Comparison of ENCODE assay signal across 28 cellular contexts in genomic region chr2:204575463-204575862, GRCh38.
"Had no signal": no experiment of that assay in that cellular context is flagged by ENCODE, and none has a peak within 500 bp of the region (broad histone marks: within the 10 kb centered on the region; RNA-seq: fewer than 3 reads in every experiment).

No MANE protein-coding gene starts in this region.

- H3K27ac Mint-ChIP-seq: naive thymus-derived CD8-positive, alpha-beta T cell; progenitor cell of endocrine pancreas; stimulated activated naive B cell treated with anti-CD40 and anti-IgM and Interleukin-4, amounts not matched to agents 10 μg/mL and 1 μg/mL and 100 μg/mL, for 72 hours had no signal

- H3K4me2 ChIP-seq: hepatocyte, smooth muscle cell had no signal

- H3K36me3 Mint-ChIP-seq: naive thymus-derived CD8-positive, alpha-beta T cell; stimulated activated naive B cell treated with anti-CD40 and anti-IgM and Interleukin-4, amounts not matched to agents 10 μg/mL and 1 μg/mL and 100 μg/mL, for 72 hours had no signal

- H3K4me1 ChIP-seq: left lung, lower lobe of right lung, thyroid gland, vagina had no signal

- H3K27ac ChIP-seq: hepatocyte, left lung, lower lobe of right lung, neutrophil, ovary, right atrium auricular region, right lobe of liver, stomach, testis, thyroid gland, transverse colon, upper lobe of left lung, vagina had no signal

- H3K36me3 ChIP-seq: left lung, lower lobe of right lung, neutrophil, ovary, right atrium auricular region, right lobe of liver, stomach, thyroid gland, transverse colon, upper lobe of left lung, vagina had no signal

- H2AFZ ChIP-seq: hepatocyte had no signal

- H3K4me3 ChIP-seq: hepatocyte, left lung, lower lobe of right lung, ovary, right atrium auricular region, right lobe of liver, smooth muscle cell, stomach, testis, thyroid gland, transverse colon, upper lobe of left lung, vagina had no signal

- H3K4me1 Mint-ChIP-seq: nephron; stimulated activated naive B cell treated with anti-CD40 and anti-IgM and Interleukin-4, amounts not matched to agents 10 μg/mL and 1 μg/mL and 100 μg/mL, for 72 hours had no signal

- H3K4me3 Mint-ChIP-seq: naive thymus-derived CD8-positive, alpha-beta T cell; neural crest cell; stimulated activated naive B cell treated with anti-CD40 and anti-IgM and Interleukin-4, amounts not matched to agents 10 μg/mL and 1 μg/mL and 100 μg/mL, for 72 hours had no signal

- DNase-seq: islet precursor cell; kidney glomerular epithelial cell; left cardiac atrium; left lung; lower lobe of right lung; mammary epithelial cell; mesenchymal stem cell; naive thymus-derived CD8-positive, alpha-beta T cell; occipital lobe; ovary; right lobe of liver; stimulated activated CD4-positive, alpha-beta T cell treated with anti-CD3 and anti-CD28 coated beads, Interleukin-2, amount 100 ng/mL, for 24 hours; stimulated activated CD4-positive, alpha-beta T cell treated with anti-CD3 and anti-CD28 coated beads, Interleukin-4, amount 100 ng/mL, for 1 hour; stimulated activated naive B cell treated with anti-CD40 and anti-IgM and Interleukin-4, amounts not matched to agents 10 μg/mL and 1 μg/mL and 100 μg/mL, for 72 hours; stimulated activated naive CD8-positive, alpha-beta T cell treated with anti-CD3 and anti-CD28 coated beads, Interleukin-15, Interleukin-2, amounts not matched to agents 100 U/mL and 50 U/mL, for 24 hours; stomach; testis; thyroid gland; transverse colon; upper lobe of left lung had no signal

- H3K27me3 ChIP-seq: hepatocyte, left lung, neutrophil, ovary, right atrium auricular region, right lobe of liver, stomach, testis, thyroid gland, transverse colon, upper lobe of left lung, vagina had no signal

- H3K9me3 ChIP-seq: left lung, lower lobe of right lung, neutrophil, ovary, right atrium auricular region, right lobe of liver, stomach, testis, thyroid gland, transverse colon, upper lobe of left lung, vagina had no signal

- H3K9me3 Mint-ChIP-seq: nephron had no signal

- ATAC-seq: left cardiac atrium; left lung; lower lobe of right lung; naive thymus-derived CD8-positive, alpha-beta T cell; right lobe of liver; stimulated activated naive B cell treated with anti-CD40 and anti-IgM and Interleukin-4, amounts not matched to agents 10 μg/mL and 1 μg/mL and 100 μg/mL, for 72 hours; stimulated activated naive CD8-positive, alpha-beta T cell treated with anti-CD3 and anti-CD28 coated beads, Interleukin-15, Interleukin-2, amounts not matched to agents 100 U/mL and 50 U/mL, for 24 hours had no signal

- H3K27me3 Mint-ChIP-seq: progenitor cell of endocrine pancreas; stimulated activated naive B cell treated with anti-CD40 and anti-IgM and Interleukin-4, amounts not matched to agents 10 μg/mL and 1 μg/mL and 100 μg/mL, for 72 hours had no signal
